In genomic region chr17:66549312-66549705, GRCh38 we compare ENCODE assay signal across 13 cellular contexts.
DNase-seq lines count a peak whose midpoint lies in the region; ATAC-seq and TF ChIP-seq lines count a peak whose summit lies in the region.
"Had no signal": no experiment of that assay in that cellular context is flagged by ENCODE, and none has a peak within 500 bp of the region (broad histone marks: within the 10 kb centered on the region; RNA-seq: fewer than 3 reads in every experiment).

No MANE protein-coding gene starts in this region.

- in situ Hi-C loops in brain microvascular endothelial cell (cut with HindIII; ENCODE audit: low pct_ligation_motif_present, low sequenced_read_pairs): no loop called here

- H3K27me3 ChIP-seq in brain microvascular endothelial cell (replicated peaks): no peaks in the 10 kb centered on the region
- H3K27me3 ChIP-seq in MG63: no peaks in the 10 kb centered on the region

- ATAC-seq in GM18861 (IDR thresholded peaks at IDR 0.05; ENCODE audit: unreplicated experiment) (no peak), HG03025 (IDR thresholded peaks at IDR 0.05; ENCODE audit: low FRiP score, unreplicated experiment) (no peak)
- ATAC-seq: CD8-positive, alpha-beta T cell had no signal

- H3K27ac ChIP-seq in KOPT-K1 (ENCODE audit: low read depth, low read length, poor library complexity, severe bottlenecking) (peak overlapping the region; percentile 59), brain microvascular endothelial cell (peak overlapping the region; percentile 77)
- H3K27ac ChIP-seq: prostate gland had no signal

- TF ChIP-seq CTCF in AG09309 (IDR thresholded peaks at IDR 0.05; ENCODE audit: control insufficient read depth, insufficient read depth, low read depth, low read length, missing control alignments) (no peak), brain microvascular endothelial cell (IDR thresholded peaks at IDR 0.05; ENCODE audit: low read depth, low read length, missing control alignments) (no peak)

- peaks cover 9% of the 10 kb centered on the region for H3K9me3 ChIP-seq in KOPT-K1 (ENCODE audit: insufficient read depth, low read length, poor library complexity, severe bottlenecking)
- peaks cover 22% of the 10 kb centered on the region for H3K9me3 ChIP-seq in MG63
- H3K9me3 ChIP-seq: prostate gland had no signal

- H3K4me3 ChIP-seq in AG09309 (ENCODE audit: control insufficient read depth, low read depth, low read length) (no peak overlapping the region), brain microvascular endothelial cell (ENCODE audit: low read depth, low read length) (no peak overlapping the region), MG63 (no peak overlapping the region)
- H3K4me3 ChIP-seq: prostate gland had no signal

- H3K36me3 ChIP-seq in KOPT-K1 (ENCODE audit: insufficient read depth, low read length): peaks cover 8% of the 10 kb centered on the region
- H3K36me3 ChIP-seq in brain microvascular endothelial cell (replicated peaks): no peaks in the 10 kb centered on the region
- peaks cover 4% of the 10 kb centered on the region; the same call in 1 of the 2 replicates for H3K36me3 ChIP-seq in MG63
- H3K36me3 ChIP-seq: prostate gland had no signal

- DNase-seq in AG09309 (ENCODE audit: low read depth): peak; percentile 86
- peak; percentile 49 for DNase-seq in brain microvascular endothelial cell
- DNase-seq in kidney glomerular epithelial cell (lab: John Stamatoyannopoulos, UW): peak; percentile 72
- no peak for DNase-seq in MG63
- no peak for DNase-seq in medulla oblongata (ENCODE audit: extremely low spot score)
- DNase-seq: amygdala; CD8-positive, alpha-beta T cell; erythroblast; NCI-H446 had no signal

Comparison
In these comparisons a context has a peak if more than half of its experiments do, and no peak if none do; other contexts are left out.
1. DNase-seq: peak in AG09309 (single experiment), brain microvascular endothelial cell (single experiment) and kidney glomerular epithelial cell (single experiment); none in MG63 (single experiment) and medulla oblongata (single experiment).